In genomic region chr4:80900908-80901307, GRCh38 we compare ENCODE assay signal across 25 cellular contexts.
"Had no signal": no experiment of that assay in that cellular context is flagged by ENCODE, and none has a peak within 500 bp of the region (broad histone marks: within the 10 kb centered on the region; RNA-seq: fewer than 3 reads in every experiment).

No MANE protein-coding gene starts in this region.

- FAIRE-seq: K562, RCC 7860 had no signal

- H3K27me3 Mint-ChIP-seq: IgD-negative memory B cell, T-cell had no signal

- H3K4me2 ChIP-seq: KMS-11, SK-N-SH had no signal

- H3K9me3 ChIP-seq: SK-N-SH had no signal

- H3K27ac ChIP-seq: KMS-11 had no signal

- H3K4me3 ChIP-seq: K562 had no signal

- H3K9me2 ChIP-seq: SK-N-SH had no signal

- H3K4me3 Mint-ChIP-seq: IgD-negative memory B cell; T-cell; T-helper 1 cell treated with Interleukin-12 subunit alpha and Interleukin-12 subunit beta and Interleukin-4 antibody, amounts not matched to agents 30 μg/mL and 1 μg/mL, for 36 hours had no signal

- H3K27ac Mint-ChIP-seq: IgD-negative memory B cell; T-cell; T-helper 1 cell treated with Interleukin-12 subunit alpha and Interleukin-12 subunit beta and Interleukin-4 antibody, amounts not matched to agents 30 μg/mL and 1 μg/mL, for 36 hours had no signal

- ATAC-seq: K562, T-cell had no signal

- H3K36me3 Mint-ChIP-seq: T-cell had no signal

- H3K9ac ChIP-seq: KMS-11, SK-N-SH had no signal

- DNase-seq: Kasumi-1, MV-4-11, NCI-H1048, NCI-H1105, NCI-H1417, NCI-H1436 treated with DMSO at 0.1 percent for 48 hours, NCI-H1694, NCI-H187 treated with DMSO at 0.1 percent for 48 hours, NCI-H2029 treated with DMSO at 0.1 percent for 48 hours, NCI-H2171 treated with DMSO at 0.1 percent for 48 hours, NCI-H345, NCI-H446 treated with DMSO at 0.1 percent for 48 hours, NCI-H510A treated with DMSO at 0.1 percent for 48 hours, NCI-H526, OCI-M1, RPMI8226, SHP77, SK-N-SH, SW 1271, T-cell had no signal
